Comparison of ENCODE assay signal across 25 cellular contexts in genomic region chr14:81458352-81458751, GRCh38.
"Had no signal": no experiment of that assay in that cellular context is flagged by ENCODE, and none has a peak within 500 bp of the region (broad histone marks: within the 10 kb centered on the region; RNA-seq: fewer than 3 reads in every experiment).

No MANE protein-coding gene starts in this region.

- H3K27ac Mint-ChIP-seq: endodermal cell; naive thymus-derived CD4-positive, alpha-beta T cell; nephron; neural progenitor cell; progenitor cell of endocrine pancreas; stimulated activated memory B cell treated with anti-CD40 and anti-IgM and Interleukin-4, amounts not matched to agents 10 μg/mL and 1 μg/mL and 100 μg/mL, for 72 hours had no signal

- H3K4me1 Mint-ChIP-seq: endodermal cell; naive thymus-derived CD4-positive, alpha-beta T cell; nephron had no signal

- H3K36me3 Mint-ChIP-seq: naive thymus-derived CD4-positive, alpha-beta T cell; stimulated activated memory B cell treated with anti-CD40 and anti-IgM and Interleukin-4, amounts not matched to agents 10 μg/mL and 1 μg/mL and 100 μg/mL, for 72 hours had no signal

- H3K27me3 Mint-ChIP-seq: progenitor cell of endocrine pancreas; stimulated activated memory B cell treated with anti-CD40 and anti-IgM and Interleukin-4, amounts not matched to agents 10 μg/mL and 1 μg/mL and 100 μg/mL, for 72 hours had no signal

- DNase-seq: colonic mucosa; effector CD8-positive, alpha-beta T cell; endodermal cell; foreskin fibroblast; heart left ventricle; kidney; left lung; mammary epithelial cell; mesendoderm; midbrain; naive thymus-derived CD4-positive, alpha-beta T cell; sigmoid colon; stimulated activated CD4-positive, alpha-beta T cell treated with anti-CD3 and anti-CD28 coated beads, Interleukin-2, amount 100 ng/mL, for 24 hours; stimulated activated CD4-positive, alpha-beta T cell treated with anti-CD3 and anti-CD28 coated beads, Interleukin-4, amount 100 ng/mL, for 24 hours; stimulated activated naive CD8-positive, alpha-beta T cell treated with anti-CD3 and anti-CD28 coated beads, Interleukin-15, Interleukin-2, amounts not matched to agents 100 U/mL and 50 U/mL, for 24 hours; substantia nigra; testis; upper lobe of left lung had no signal

- ATAC-seq: esophagus mucosa; gastroesophageal sphincter; heart left ventricle; left lung; naive thymus-derived CD4-positive, alpha-beta T cell; stimulated activated memory B cell treated with anti-CD40 and anti-IgM and Interleukin-4, amounts not matched to agents 10 μg/mL and 1 μg/mL and 100 μg/mL, for 72 hours; stimulated activated naive CD8-positive, alpha-beta T cell treated with anti-CD3 and anti-CD28 coated beads, Interleukin-15, Interleukin-2, amounts not matched to agents 100 U/mL and 50 U/mL, for 24 hours had no signal

- H3K4me3 Mint-ChIP-seq: dendritic cell treated with granulocyte-macrophage colony-stimulating factor and Interleukin-4, amounts not matched to agents 40 ng/mL and 50 ng/mL, for 4 days; endodermal cell; naive thymus-derived CD4-positive, alpha-beta T cell; nephron; neural progenitor cell; stimulated activated memory B cell treated with anti-CD40 and anti-IgM and Interleukin-4, amounts not matched to agents 10 μg/mL and 1 μg/mL and 100 μg/mL, for 72 hours had no signal

- H3K9me3 Mint-ChIP-seq: dendritic cell treated with granulocyte-macrophage colony-stimulating factor and Interleukin-4, amounts not matched to agents 40 ng/mL and 50 ng/mL, for 4 days; naive thymus-derived CD4-positive, alpha-beta T cell; nephron; stimulated activated memory B cell treated with anti-CD40 and anti-IgM and Interleukin-4, amounts not matched to agents 10 μg/mL and 1 μg/mL and 100 μg/mL, for 72 hours had no signal
